Comparison of ENCODE assay signal across 8 cellular contexts in the genomic region with DNA sequence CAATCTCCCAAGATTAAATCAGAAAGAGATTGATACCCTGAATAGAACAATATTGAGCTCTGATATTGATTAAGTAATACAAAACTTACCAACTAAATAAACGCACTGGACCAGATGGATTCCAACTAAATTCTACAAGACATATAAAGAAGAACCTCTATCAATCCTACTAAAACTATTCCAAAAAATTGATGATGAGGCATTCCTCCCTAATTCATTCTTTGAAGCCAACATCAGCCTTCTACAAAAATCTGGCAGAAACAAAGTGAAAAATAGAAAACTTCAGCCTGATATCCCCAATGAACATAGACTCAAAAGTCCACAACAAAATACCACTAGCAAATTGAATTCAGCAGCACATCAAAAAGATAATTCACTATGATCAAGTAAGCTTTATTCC.
"Had no signal": no experiment of that assay in that cellular context is flagged by ENCODE, and none has a peak within 500 bp of the region (broad histone marks: within the 10 kb centered on the region; RNA-seq: fewer than 3 reads in every experiment).

No MANE protein-coding gene starts in this region.

- H3K4me2 ChIP-seq: GM23338, KMS-11 had no signal

- ATAC-seq: GM23338 had no signal

- H3K27ac Mint-ChIP-seq: GM23338, H9 had no signal

- H3K27ac ChIP-seq: KMS-11 had no signal

- FAIRE-seq: H1, H54, HTR-8/SVneo had no signal

- H2AFZ ChIP-seq: GM23338 had no signal

- H3K4me3 ChIP-seq: GM23338 had no signal

- H3K9ac ChIP-seq: KMS-11 had no signal

- H3K4me3 Mint-ChIP-seq: GM23338, H9 had no signal

- DNase-seq: H9, HCEC 1CT, KBM-7 had no signal
